9 cellular contexts compared by ENCODE assay signal in genomic region chr6:17394192-17394611, GRCh38. TPM values are rescaled to one million over a fixed set of nuclear protein-coding genes. Genes with fewer than 3 reads are reported as not detected.
A peak's percentile ranks its signal among the peaks of the same experiment; 100 is the strongest.
DNase-seq lines count a peak whose midpoint lies in the region; ATAC-seq and TF ChIP-seq lines count a peak whose summit lies in the region.
"Had no signal": no experiment of that assay in that cellular context is flagged by ENCODE, and none has a peak within 500 bp of the region (broad histone marks: within the 10 kb centered on the region; RNA-seq: fewer than 3 reads in every experiment).

No MANE protein-coding gene starts in this region.

- H3K27ac ChIP-seq in WERI-Rb-1: peak overlapping the region; percentile 16; the same call in 1 of the 2 replicates

- DNase-seq in C1 segment of cervical spinal cord (lab: John Stamatoyannopoulos, UW) (peak in 9 of 14 donors; percentile 6 to 67 (median 29)), HT-29 (ENCODE audit: low spot score) (peak; percentile 39), WERI-Rb-1 (peak; percentile 42), fibroblast of pulmonary artery (ENCODE audit: low read depth) (peak; percentile 71), natural killer cell (no peak), DMS153 (lab: John Stamatoyannopoulos, UW) (no peak), NCI-H1436 treated with DMSO at 0.1 percent for 48 hours (lab: John Stamatoyannopoulos, UW) (no peak)

- peaks cover 36 to 52% of the 10 kb centered on the region in 2 donors for H3K27me3 Mint-ChIP-seq in natural killer cell (ENCODE audit: low read depth in 2 of 2)

- peak overlapping the region; percentile 88 for H3K4me3 ChIP-seq in WERI-Rb-1 (ENCODE audit: low read depth, low read length)
- peak overlapping the region; percentile 63 for H3K4me3 ChIP-seq in fibroblast of pulmonary artery (replicated peaks; ENCODE audit: low read depth, low read length)

- intact Hi-C loops in natural killer cell (cut with micrococcal nuclease): no loop called here

- no peaks in the 10 kb centered on the region for H3K4me1 Mint-ChIP-seq in natural killer cell

- TF ChIP-seq CTCF in WERI-Rb-1 (IDR thresholded peaks at IDR 0.05; ENCODE audit: low read depth, low read length) (no peak), fibroblast of pulmonary artery (IDR thresholded peaks at IDR 0.05; ENCODE audit: low read length, missing control alignments) (no peak), natural killer cell (IDR thresholded peaks at IDR 0.05) (no peak)

- no peaks in the 10 kb centered on the region for H3K9me3 Mint-ChIP-seq in natural killer cell

- no peak overlapping the region for H3K27ac Mint-ChIP-seq in natural killer cell
- H3K27ac Mint-ChIP-seq: IgD-negative memory B cell had no signal

- no peaks in the 10 kb centered on the region for H3K36me3 Mint-ChIP-seq in natural killer cell

- peaks cover 9% of the 10 kb centered on the region for H3K9me3 ChIP-seq in WERI-Rb-1 (ENCODE audit: severe bottlenecking)

- no peaks in the 10 kb centered on the region for H3K27me3 ChIP-seq in WERI-Rb-1 (ENCODE audit: insufficient read depth, low read depth, severe bottlenecking)

- ATAC-seq in natural killer cell (no peak), GM21423 (IDR thresholded peaks at IDR 0.05; ENCODE audit: unreplicated experiment) (no peak)

- H3K36me3 ChIP-seq in WERI-Rb-1: peaks cover 4% of the 10 kb centered on the region

- H3K4me3 Mint-ChIP-seq in natural killer cell: peak overlapping the region; percentile 65

RNA-seq across cellular contexts. Expression of gene CAP2, which starts 0.8 kb away (rescaled TPM):
- 0.61 and 0.81 TPM in 2 replicates for total RNA-seq in HT-29 (2014; rRNA removed; shearing (Covaris generic))
- total RNA-seq in natural killer cell: not detected

Comparison
In these comparisons a context has a peak if more than half of its experiments do, and no peak if none do; other contexts are left out.
1. DNase-seq: peak in C1 segment of cervical spinal cord (9 of 14), HT-29 (single experiment), WERI-Rb-1 (single experiment) and fibroblast of pulmonary artery (single experiment); none in natural killer cell (single experiment), DMS153 (single experiment) and NCI-H1436 treated with DMSO at 0.1 percent for 48 hours (single experiment).